In genomic region chr11:9573775-9574555, GRCh38 we compare ENCODE assay signal across 8 cellular contexts. TPM values are rescaled to one million over a fixed set of nuclear protein-coding genes. Genes with fewer than 3 reads are reported as not detected.
DNase-seq lines count a peak whose midpoint lies in the region; ATAC-seq and TF ChIP-seq lines count a peak whose summit lies in the region.

No MANE protein-coding gene starts in this region.

- peak overlapping the region; percentile 98 for H3K27ac ChIP-seq in HUES64 (ENCODE audit: low read depth, low read length)
- H3K27ac ChIP-seq in stomach smooth muscle (ENCODE audit: low read length), result peak overlapping the region; percentile 97

- H3K4me1 ChIP-seq in ES-I3 (ENCODE audit: insufficient read depth, low read length), result peaks cover 23% of the 10 kb centered on the region
- peaks cover 48% of the 10 kb centered on the region for H3K4me1 ChIP-seq in HUES64 (ENCODE audit: insufficient read depth, low read length)
- peaks cover 28% of the 10 kb centered on the region for H3K4me1 ChIP-seq in adipocyte (ENCODE audit: control insufficient read depth, insufficient read depth, low read length)
- H3K4me1 ChIP-seq in stomach smooth muscle (ENCODE audit: control insufficient read depth, insufficient read depth, low read length), result peaks cover 13% of the 10 kb centered on the region

- in situ Hi-C loops in ACHN (cut with HindIII; ENCODE audit: low pct_ligation_motif_present, low pct_unique_long_range_greater_than_20kb, low sequenced_read_pairs), result no loop called here

- CTCF ChIA-PET in HEK293T (lab: Yijun Ruan, JAX), result no interaction called here

- H3K36me3 ChIP-seq in ES-I3 (ENCODE audit: insufficient read depth, low read length) (peaks cover 20% of the 10 kb centered on the region), HUES64 (ENCODE audit: insufficient read depth, low read length) (peaks cover 35% of the 10 kb centered on the region), adipocyte (ENCODE audit: control insufficient read depth, insufficient read depth, low read length, severe bottlenecking) (peaks cover under 1% of the 10 kb centered on the region), kidney epithelial cell (ENCODE audit: control insufficient read depth, insufficient read depth, low read length) (no peaks in the 10 kb centered on the region), stomach smooth muscle (ENCODE audit: control insufficient read depth in 2 of 2, insufficient read depth in 2 of 2, low read length in 2 of 2) (no peaks in the 10 kb centered on the region)

- H3K9ac ChIP-seq in ES-I3 (ENCODE audit: low read depth, low read length) (peak overlapping the region; percentile 66), HUES64 (ENCODE audit: low read depth, low read length) (peak overlapping the region; percentile 96), adipocyte (ENCODE audit: low read length) (peak overlapping the region; percentile 96), stomach smooth muscle (ENCODE audit: low read length in 2 of 2) (peak overlapping the region; percentile 82 to 94)

- WGBS in HUES64, result under 1% methylated on average over 114 of the region's 114 CpGs

- H3K27me3 ChIP-seq in HUES64 (ENCODE audit: insufficient read depth, low read length), result no peaks in the 10 kb centered on the region
- H3K27me3 ChIP-seq in adipocyte (replicated peaks; ENCODE audit: control insufficient read depth, insufficient read depth, low read length), result no peaks in the 10 kb centered on the region
- no peaks in the 10 kb centered on the region for H3K27me3 ChIP-seq in kidney epithelial cell (ENCODE audit: control insufficient read depth, insufficient read depth, low read length)
- H3K27me3 ChIP-seq in stomach smooth muscle (ENCODE audit: control insufficient read depth in 1 of 2, insufficient read depth in 2 of 2, low read length in 2 of 2), result no peaks in the 10 kb centered on the region

- POLR2A ChIA-PET in HEK293T (lab: Yijun Ruan, JAX), result interaction anchor here (0.9 to 4.2 kb wide), 13 partner anchors 8 to 113 kb away, joined by 3 to 25 read pairs (median 6); partner anchors contain the start of gene ZNF143

- H3K9me3 ChIP-seq in ES-I3 (ENCODE audit: control insufficient read depth, insufficient read depth, low read length) (no peaks in the 10 kb centered on the region), HUES64 (ENCODE audit: insufficient read depth, low read depth, low read length) (no peaks in the 10 kb centered on the region), adipocyte (ENCODE audit: control insufficient read depth, low read length) (no peaks in the 10 kb centered on the region), stomach smooth muscle (ENCODE audit: control insufficient read depth in 2 of 2, low read length in 2 of 2) (no peaks in the 10 kb centered on the region)

- ATAC-seq in GM19455 (IDR thresholded peaks at IDR 0.05; ENCODE audit: unreplicated experiment), result peak; percentile 32

- H3K4me3 ChIP-seq in HUES64 (ENCODE audit: low read length) (peak overlapping the region; percentile 83), adipocyte (ENCODE audit: low read length) (peak overlapping the region; percentile 90), kidney epithelial cell (ENCODE audit: low read depth, low read length) (peak overlapping the region; percentile 98), stomach smooth muscle (ENCODE audit: low read length in 2 of 2) (peak overlapping the region; percentile 83 to 86)

- TF ChIP-seq CTCF in kidney epithelial cell (IDR thresholded peaks at IDR 0.05; ENCODE audit: insufficient read depth, low read length, poor library complexity, severe bottlenecking), result no peak

- DNase-seq in adipocyte (ENCODE audit: low read depth), result peak; percentile 38
- DNase-seq in kidney epithelial cell (ENCODE audit: low read depth), result no peak
- DNase-seq in ACHN, result no peak
- DNase-seq in HEK293T (ENCODE audit: extremely low spot score), result no peak

TF ChIP-seq in HEK293T, 16 proteins besides CTCF, POLR2A, EP300 and RAD21:
- TF ChIP-seq ARNT (IDR thresholded peaks at IDR 0.05), result no peak
- no peak for TF ChIP-seq SP1 (IDR thresholded peaks at IDR 0.05)
- TF ChIP-seq LEF1 (IDR thresholded peaks at IDR 0.05; ENCODE audit: borderline replicate concordance), result no peak; the same call in 1 of the 2 replicates
- no peak for TF ChIP-seq CTBP1 (IDR thresholded peaks at IDR 0.05; ENCODE audit: borderline replicate concordance)

RNA-seq across cellular contexts. Expression of gene WEE1, which starts 0.5 kb away (rescaled TPM):
- 63.0 TPM for polyA plus RNA-seq in HUES64 (2013, experiment 1 of 2)
- 64.2 TPM for polyA plus RNA-seq in HUES64 (2013, experiment 2 of 2)
- total RNA-seq in kidney epithelial cell, result 57.3 and 62.5 TPM in 2 replicates
